ENCODE assay signal across 19 cellular contexts in the genomic region with DNA sequence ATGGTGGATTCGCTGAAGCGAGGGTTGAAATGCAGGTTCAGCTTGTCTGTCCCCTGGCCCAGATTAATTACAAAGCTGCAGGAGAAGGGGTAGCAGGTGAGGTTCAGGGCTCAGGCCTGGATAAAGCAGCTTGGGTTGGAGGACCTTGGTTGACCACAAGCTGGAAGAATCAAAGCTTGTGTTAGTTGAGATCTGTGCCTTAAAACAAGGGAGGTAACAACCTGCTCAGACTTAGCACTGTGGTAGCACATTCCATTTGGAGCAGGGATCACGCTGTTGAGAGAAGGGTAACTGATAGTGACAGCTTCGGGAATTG. TPM values are rescaled to one million over a fixed set of nuclear protein-coding genes. Genes with fewer than 3 reads are reported as not detected.
A peak's percentile ranks its signal among the peaks of the same experiment; 100 is the strongest.
DNase-seq lines count a peak whose midpoint lies in the region; ATAC-seq, FAIRE-seq and TF ChIP-seq lines count a peak whose summit lies in the region.
"Had no signal": no experiment of that assay in that cellular context is flagged by ENCODE, and none has a peak within 500 bp of the region (broad histone marks: within the 10 kb centered on the region; RNA-seq: fewer than 3 reads in every experiment).

No MANE protein-coding gene starts in this region.

- H3K4me1 ChIP-seq in Caco-2 (peaks cover 62% of the 10 kb centered on the region), muscle layer of duodenum (ENCODE audit: control insufficient read depth in 1 of 2, insufficient read depth in 2 of 2, low read length in 2 of 2) (peaks cover 11 to 29% of the 10 kb centered on the region in 2 donors)

- H3K9me3 ChIP-seq in Caco-2, result no peaks in the 10 kb centered on the region
- no peaks in the 10 kb centered on the region for H3K9me3 ChIP-seq in muscle layer of duodenum (ENCODE audit: control insufficient read depth in 1 of 2, low read length in 2 of 2)
- H3K9me3 ChIP-seq: adrenal gland, gastroesophageal sphincter, spleen, uterus had no signal

- TF ChIP-seq CTCF in Caco-2 (IDR thresholded peaks at IDR 0.05; ENCODE audit: insufficient read depth in 1 of 2, low read depth in 1 of 2, low read length in 1 of 2, severe bottlenecking in 1 of 2, unreplicated experiment in 1 of 2) (no peak), bronchial epithelial cell (IDR thresholded peaks at IDR 0.05; ENCODE audit: insufficient read depth, low read length, severe bottlenecking) (no peak)

- H3K4me3 ChIP-seq in Caco-2 (ENCODE audit: low read depth, low read length) (no peak overlapping the region), bronchial epithelial cell (ENCODE audit: low read depth, low read length) (no peak overlapping the region), muscle layer of duodenum (ENCODE audit: low read depth in 1 of 2, low read length in 2 of 2) (no peak overlapping the region)
- H3K4me3 ChIP-seq: adrenal gland, gastroesophageal sphincter, spleen, uterus had no signal

- H3K4me1 Mint-ChIP-seq in Caco-2 (ENCODE audit: low read depth, unreplicated experiment), result peaks cover 20% of the 10 kb centered on the region

- BruUV-seq in Caco-2 (replicated peaks; lab: Mats Ljungman, UMichigan), result no TSS peak

- POLR2A ChIA-PET in Caco-2 (lab: Charles Lee), result interaction anchor here (2.0 kb wide), 1 partner anchor 9 kb away, joined by 6 read pairs; a partner anchor contains a TSS

- H3K9me3 Mint-ChIP-seq in Caco-2 (ENCODE audit: unreplicated experiment), result no peaks in the 10 kb centered on the region

- no peak for ATAC-seq in activated CD4-positive, CD25-positive, alpha-beta regulatory T cell treated with anti-CD3 and anti-CD28 coated beads, Interleukin-2, amount 50 U/mL, for 24 hours
- ATAC-seq: gastroesophageal sphincter had no signal

- FAIRE-seq in bronchial epithelial cell (lab: Jason Lieb, UNC), result peak; percentile 68
- FAIRE-seq: A204.1, colon had no signal

- peak overlapping the region; percentile 89 for H3K27ac Mint-ChIP-seq in Caco-2 (ENCODE audit: unreplicated experiment)

- no peaks in the 10 kb centered on the region for H3K27me3 ChIP-seq in Caco-2 (replicated peaks; ENCODE audit: control insufficient read depth, insufficient read depth, low read length)
- H3K27me3 ChIP-seq in bronchial epithelial cell (ENCODE audit: control insufficient read depth, insufficient read depth, low read length), result no peaks in the 10 kb centered on the region
- no peaks in the 10 kb centered on the region for H3K27me3 ChIP-seq in muscle layer of duodenum (ENCODE audit: low read depth, low read length)
- H3K27me3 ChIP-seq: adrenal gland, uterus had no signal

- H3K27ac ChIP-seq in muscle layer of duodenum (ENCODE audit: low read length), result peak overlapping the region; percentile 36
- H3K27ac ChIP-seq: gastroesophageal sphincter, WERI-Rb-1 had no signal

- peaks cover 89% of the 10 kb centered on the region for H3K36me3 Mint-ChIP-seq in Caco-2 (ENCODE audit: insufficient read depth, unreplicated experiment)

- intact Hi-C loops in Caco-2 (cut with micrococcal nuclease; ENCODE audit: unreplicated experiment), result no loop called here

- no peaks in the 10 kb centered on the region for H3K27me3 Mint-ChIP-seq in Caco-2 (ENCODE audit: insufficient read depth, unreplicated experiment)

- peak overlapping the region; percentile 65 for H3K4me3 Mint-ChIP-seq in Caco-2 (ENCODE audit: unreplicated experiment)

- CTCF ChIA-PET in Caco-2 (lab: Charles Lee), result interaction anchor here (0.8 to 5.3 kb wide), 4 partner anchors 22 to 36 kb away, joined by 3 to 54 read pairs (median 4); no protein-coding TSS in a partner anchor

- DNase-seq in Caco-2 (no peak), bronchial epithelial cell (ENCODE audit: low read depth) (no peak), NCI-H82 treated with DMSO at 0.1 percent for 48 hours (lab: John Stamatoyannopoulos, UW; ENCODE audit: unreplicated experiment) (no peak), HUDEP-2 (lab: John Stamatoyannopoulos, UW; ENCODE audit: unreplicated experiment in 76 of 76) (no peak)
- DNase-seq: DMS53; MM.1S; NCI-H1694 treated with DMSO at 0.1 percent for 48 hours; NK-92 treated with Interleukin-12 subunit alpha and Interleukin-12 subunit beta, amount 100 ng/mL, for 24 hours; spleen; T-helper 1 cell; uterus; WERI-Rb-1 had no signal

- peaks cover 11% of the 10 kb centered on the region for H3K36me3 ChIP-seq in Caco-2 (ENCODE audit: control insufficient read depth, insufficient read depth, low read length)
- H3K36me3 ChIP-seq in bronchial epithelial cell (ENCODE audit: control insufficient read depth, insufficient read depth, low read length), result peaks cover 17% of the 10 kb centered on the region
- peaks cover 5 to 20% of the 10 kb centered on the region in 2 donors for H3K36me3 ChIP-seq in muscle layer of duodenum (ENCODE audit: control insufficient read depth in 1 of 2, insufficient read depth in 2 of 2, low read length in 2 of 2)
- H3K36me3 ChIP-seq: uterus had no signal

RNA-seq across cellular contexts. Expression of a gene that starts 9.3 kb away (rescaled TPM):
- total RNA-seq in Caco-2 (2022) (33.2 and 35.2 TPM in 2 replicates), bronchial epithelial cell (not detected in 2 replicates)
- total RNA-seq: gastroesophageal sphincter, HT1080, uterus had no signal

RNA-seq across cellular contexts. Expression of a gene that starts 10.3 kb away (rescaled TPM):
- total RNA-seq in Caco-2 (2022), result 75.0 and 76.1 TPM in 2 replicates
- total RNA-seq in bronchial epithelial cell, result 5.8 and 11.0 TPM in 2 replicates

RNA-seq across cellular contexts. Expression of a gene that starts 38.0 kb away (rescaled TPM):
- total RNA-seq in Caco-2 (2022) (65.7 and 72.8 TPM in 2 replicates), bronchial epithelial cell (36.1 and 41.5 TPM in 2 replicates)

RNA-seq across cellular contexts. Expression of a gene that starts 51.4 kb away (rescaled TPM):
- total RNA-seq in Caco-2 (2022), result 26.5 and 31.7 TPM in 2 replicates
- 8.1 and 14.2 TPM in 2 replicates for total RNA-seq in bronchial epithelial cell

Comparison
In these comparisons a context has a peak if more than half of its experiments do, and no peak if none do; other contexts are left out.
1. RNA of a gene that starts 9.3 kb away (total RNA-seq): 33.2 to 35.2 TPM in Caco-2; not detected in bronchial epithelial cell; every median in the first group is over 10 times any median in the second.